ENCODE assay signal across 11 cellular contexts in the genomic region with DNA sequence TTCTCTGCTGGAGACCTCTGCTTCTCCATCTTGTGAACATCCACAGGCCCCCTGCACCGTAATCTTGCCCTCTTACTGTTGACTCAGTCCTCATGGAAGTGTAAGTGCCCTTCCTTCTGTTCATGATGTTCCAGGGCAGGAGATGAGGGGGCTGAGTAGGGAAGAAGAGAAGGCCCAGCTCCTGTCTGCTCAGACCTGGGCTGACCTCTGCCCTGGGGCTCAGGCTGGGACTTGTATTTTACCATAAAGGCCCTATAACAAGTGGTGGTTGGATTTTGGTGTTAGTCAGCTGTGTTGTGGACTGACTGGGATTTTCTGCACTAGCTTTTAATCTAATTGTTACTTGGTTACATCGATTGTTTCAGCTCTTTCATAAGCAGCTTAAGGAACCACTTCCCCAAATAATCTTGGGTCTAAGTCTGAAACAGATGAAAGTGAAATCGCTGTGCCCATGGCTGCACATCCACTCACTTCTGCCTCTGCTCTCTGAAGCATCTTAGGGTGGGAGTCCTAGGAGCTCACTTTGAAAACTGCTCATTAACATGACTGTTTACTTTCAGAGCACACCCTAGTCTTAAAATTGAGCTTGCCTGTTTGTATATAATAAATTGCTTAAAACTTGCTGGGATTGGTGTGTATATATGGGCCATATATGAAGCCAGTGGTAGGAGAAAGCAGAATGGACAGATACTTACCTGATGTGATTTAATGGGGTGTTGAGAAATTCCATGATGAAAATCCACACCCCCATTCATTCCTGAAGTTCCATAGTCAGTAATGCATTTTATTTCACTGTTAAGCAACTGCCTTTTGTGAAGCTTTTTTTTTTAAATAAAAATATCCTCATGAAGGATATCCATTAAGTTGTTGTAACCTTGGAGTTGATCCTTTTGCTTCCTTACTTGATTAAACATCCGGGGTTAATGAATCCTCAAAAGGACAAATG. TPM values are rescaled to one million over a fixed set of nuclear protein-coding genes. Genes with fewer than 3 reads are reported as not detected.
DNase-seq lines count a peak whose midpoint lies in the region; ATAC-seq, FAIRE-seq and TF ChIP-seq lines count a peak whose summit lies in the region.
"Had no signal": no experiment of that assay in that cellular context is flagged by ENCODE, and none has a peak within 500 bp of the region (broad histone marks: within the 10 kb centered on the region; RNA-seq: fewer than 3 reads in every experiment).

No MANE protein-coding gene starts in this region.

- H3K36me3 ChIP-seq in endothelial cell of umbilical vein (ENCODE audit: control insufficient read depth in 2 of 2, extremely low read depth in 1 of 2, insufficient read depth in 2 of 2, low read length in 2 of 2) = no peaks in the 10 kb centered on the region

- TF ChIP-seq CTCF in endothelial cell of umbilical vein (IDR thresholded peaks at IDR 0.05; ENCODE audit: extremely low read depth in 1 of 2, insufficient read depth in 1 of 2, low read depth in 1 of 2, low read length in 2 of 2) (no peak), HFFc6 (IDR thresholded peaks at IDR 0.05) (no peak)

- no peak for TF ChIP-seq POLR2A in endothelial cell of umbilical vein (IDR thresholded peaks at IDR 0.05; ENCODE audit: low read depth, low read length)

- no TSS peak for BruUV-seq in endothelial cell of umbilical vein (replicated peaks; lab: Mats Ljungman, UMichigan)

- H3K27ac Mint-ChIP-seq in HFFc6 = no peak overlapping the region
- H3K27ac Mint-ChIP-seq: activated naive CD4-positive, alpha-beta T cell treated with anti-CD3 and anti-CD28 coated beads, Interleukin-2, amount 50 U/mL, for 24 hours had no signal

- no peaks in the 10 kb centered on the region for H3K27me3 ChIP-seq in endothelial cell of umbilical vein (ENCODE audit: control insufficient read depth in 2 of 2, insufficient read depth in 2 of 2, low read length in 2 of 2)

- H3K9me3 Mint-ChIP-seq in HFFc6 = no peaks in the 10 kb centered on the region
- H3K9me3 Mint-ChIP-seq: activated naive CD4-positive, alpha-beta T cell treated with anti-CD3 and anti-CD28 coated beads, Interleukin-2, amount 50 U/mL, for 24 hours had no signal

- POLR2A ChIA-PET in endothelial cell of umbilical vein (lab: Charles Lee) = no interaction called here

- H3K9me3 ChIP-seq in endothelial cell of umbilical vein (replicated peaks; ENCODE audit: control insufficient read depth, insufficient read depth, low read length) = no peaks in the 10 kb centered on the region

- dilution Hi-C loops in endothelial cell of umbilical vein (cut with MboI; ENCODE audit: extremely low pct_ligation_motif_present, low sequenced_read_pairs) = no loop called here

- no peaks in the 10 kb centered on the region for H3K9me1 ChIP-seq in endothelial cell of umbilical vein (replicated peaks; ENCODE audit: control insufficient read depth, extremely low read depth, insufficient read depth, low read length)

- no peaks in the 10 kb centered on the region for H4K20me1 ChIP-seq in endothelial cell of umbilical vein (replicated peaks; ENCODE audit: control insufficient read depth, extremely low read depth, insufficient read depth, low read length)

- no peaks in the 10 kb centered on the region for H3K36me3 Mint-ChIP-seq in HFFc6 (ENCODE audit: low read depth)

- H3K4me3 Mint-ChIP-seq in HFFc6 = no peak overlapping the region
- H3K4me3 Mint-ChIP-seq: activated naive CD4-positive, alpha-beta T cell treated with anti-CD3 and anti-CD28 coated beads, Interleukin-2, amount 50 U/mL, for 24 hours had no signal

- no peak overlapping the region for H3K27ac ChIP-seq in endothelial cell of umbilical vein (ENCODE audit: insufficient read depth, low read depth, low read length)

- peak; percentile 18 for FAIRE-seq in endothelial cell of umbilical vein (lab: Jason Lieb, UNC)

- no peak overlapping the region for H3K4me2 ChIP-seq in endothelial cell of umbilical vein (ENCODE audit: insufficient read depth, low read length)

- no peak overlapping the region for H3K4me3 ChIP-seq in endothelial cell of umbilical vein (replicated peaks in 1 of 3; ENCODE audit: insufficient read depth in 1 of 3, low read depth in 1 of 3, low read length in 3 of 3)

- DNase-seq in endothelial cell of umbilical vein (ENCODE audit: low read depth, low spot score) (no peak), HFFc6 (no peak)
- DNase-seq in activated CD4-positive, alpha-beta T cell treated with anti-CD3 and anti-CD28 coated beads for 1 hour = no peak
- DNase-seq in activated effector memory CD4-positive, alpha-beta T cell treated with anti-CD3 and anti-CD28 coated beads, Interleukin-2, amount 50 U/mL, for 16 hours = no peak
- DNase-seq in stimulated activated CD4-positive, alpha-beta T cell treated with anti-CD3 and anti-CD28 coated beads, Interleukin-2, amount 100 ng/mL, for 24 hours = no peak
- DNase-seq: NCI-H226 had no signal

- H3K79me2 ChIP-seq in endothelial cell of umbilical vein (ENCODE audit: control insufficient read depth, insufficient read depth, low read length) = no peaks in the 10 kb centered on the region

- peaks cover 3% of the 10 kb centered on the region for H3K4me1 ChIP-seq in endothelial cell of umbilical vein (ENCODE audit: control insufficient read depth, extremely low read depth, insufficient read depth, low read length)

- peaks cover 6% of the 10 kb centered on the region for H3K4me1 Mint-ChIP-seq in HFFc6 (ENCODE audit: low read depth)
- H3K4me1 Mint-ChIP-seq: activated naive CD4-positive, alpha-beta T cell treated with anti-CD3 and anti-CD28 coated beads, Interleukin-2, amount 50 U/mL, for 24 hours had no signal

- H3K9ac ChIP-seq in endothelial cell of umbilical vein (replicated peaks; ENCODE audit: extremely low read depth, insufficient read depth, low read length) = no peak overlapping the region

- CTCF ChIA-PET in endothelial cell of umbilical vein (lab: Charles Lee) = interaction anchor here (1.2 kb wide), 1 partner anchor 13 kb away, joined by 3 read pairs; no protein-coding TSS in a partner anchor

- H3K27me3 Mint-ChIP-seq in HFFc6 (ENCODE audit: insufficient read depth) = no peaks in the 10 kb centered on the region; the same call in 1 of the 2 replicates
- H3K27me3 Mint-ChIP-seq: activated naive CD4-positive, alpha-beta T cell treated with anti-CD3 and anti-CD28 coated beads, Interleukin-2, amount 50 U/mL, for 24 hours had no signal

- ATAC-seq in GM18517 (IDR thresholded peaks at IDR 0.05; ENCODE audit: unreplicated experiment) = peak; percentile 91
- peak; percentile 97 for ATAC-seq in GM21723 (IDR thresholded peaks at IDR 0.05; ENCODE audit: unreplicated experiment)
- ATAC-seq in HG03432 (IDR thresholded peaks at IDR 0.05; ENCODE audit: unreplicated experiment) = peak; percentile 90

- H2AFZ ChIP-seq in endothelial cell of umbilical vein (ENCODE audit: low read depth, low read length) = no peak overlapping the region

- intact Hi-C loops in endothelial cell of umbilical vein (cut with micrococcal nuclease) = no loop called here

TF ChIP-seq in endothelial cell of umbilical vein, 7 proteins besides CTCF, POLR2A, EP300 and RAD21:
- TF ChIP-seq POLR2AphosphoS5 (IDR thresholded peaks at IDR 0.05; ENCODE audit: insufficient read depth, low read depth, low read length) (no peak), JUN (IDR thresholded peaks at IDR 0.05; ENCODE audit: borderline replicate concordance, insufficient read depth, insufficient read length, low read depth) (no peak), MYC (IDR thresholded peaks at IDR 0.05; ENCODE audit: low read depth, low read length) (no peak), FOS (IDR thresholded peaks at IDR 0.05; ENCODE audit: borderline replicate concordance, insufficient read depth, low read length) (no peak), GATA2 (IDR thresholded peaks at IDR 0.05; ENCODE audit: insufficient read depth, insufficient read length, low read depth, low read length) (no peak)
- TF ChIP-seq, protein P1, sequence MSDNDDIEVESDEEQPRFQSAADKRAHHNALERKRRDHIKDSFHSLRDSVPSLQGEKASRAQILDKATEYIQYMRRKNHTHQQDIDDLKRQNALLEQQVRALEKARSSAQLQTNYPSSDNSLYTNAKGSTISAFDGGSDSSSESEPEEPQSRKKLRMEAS (IDR thresholded peaks at IDR 0.05; ENCODE audit: insufficient read depth, insufficient read length) = no peak

RNA-seq across cellular contexts. Expression of a gene that starts 17.7 kb away (rescaled TPM):
- not detected in 2 replicates for total RNA-seq in endothelial cell of umbilical vein
- not detected in 2 replicates for polyA plus RNA-seq in endothelial cell of umbilical vein
- not detected in 2 replicates for polyA plus RNA-seq in endothelial cell of umbilical vein (2011; cell fraction: cytosol; rRNA removed)
- polyA plus RNA-seq in endothelial cell of umbilical vein (2011; cell fraction: nucleus; rRNA removed) = not detected in 2 replicates
- polyA plus RNA-seq in endothelial cell of umbilical vein (2012) = not detected in 2 replicates
- polyA minus RNA-seq in endothelial cell of umbilical vein = not detected in 2 replicates
- polyA minus RNA-seq in endothelial cell of umbilical vein (2011; cell fraction: cytosol; rRNA and poly(A)+ RNA removed) = not detected
- not detected in 2 replicates for polyA minus RNA-seq in endothelial cell of umbilical vein (2011; cell fraction: nucleus; rRNA and poly(A)+ RNA removed)
- total RNA-seq in HFFc6 (2021; fragmentation: NEBNext Ultra II Directional; extraction: Animal tissue kit (Norgen Biotek cat#: 25700)) = not detected
- total RNA-seq: pulmonary artery endothelial cell had no signal

RNA-seq across cellular contexts. Expression of a gene that starts 42.3 kb away (rescaled TPM):
- 43.5 and 45.4 TPM in 2 replicates for total RNA-seq in endothelial cell of umbilical vein
- polyA plus RNA-seq in endothelial cell of umbilical vein = 20.1 and 25.2 TPM in 2 replicates
- polyA plus RNA-seq in endothelial cell of umbilical vein (2011; cell fraction: cytosol; rRNA removed) = 24.6 and 24.7 TPM in 2 replicates
- 24.2 and 27.3 TPM in 2 replicates for polyA plus RNA-seq in endothelial cell of umbilical vein (2011; cell fraction: nucleus; rRNA removed)
- 52.5 and 55.1 TPM in 2 replicates for polyA plus RNA-seq in endothelial cell of umbilical vein (2012)
- 51.8 and 63.4 TPM in 2 replicates for polyA minus RNA-seq in endothelial cell of umbilical vein
- polyA minus RNA-seq in endothelial cell of umbilical vein (2011; cell fraction: cytosol; rRNA and poly(A)+ RNA removed) = 18.7 TPM
- polyA minus RNA-seq in endothelial cell of umbilical vein (2011; cell fraction: nucleus; rRNA and poly(A)+ RNA removed) = 37.9 and 45.1 TPM in 2 replicates
- total RNA-seq in HFFc6 (2021; fragmentation: NEBNext Ultra II Directional; extraction: Animal tissue kit (Norgen Biotek cat#: 25700)) = 10 to 100 TPM; 36.1 to 41.4 (median 40.1) TPM

RNA-seq across cellular contexts. Expression of a gene that starts 50.5 kb away (rescaled TPM):
- 51.0 and 54.8 TPM in 2 replicates for total RNA-seq in endothelial cell of umbilical vein
- polyA plus RNA-seq in endothelial cell of umbilical vein = 58.9 and 70.7 TPM in 2 replicates
- polyA plus RNA-seq in endothelial cell of umbilical vein (2011; cell fraction: cytosol; rRNA removed) = 48.3 and 57.4 TPM in 2 replicates
- 56.8 and 66.5 TPM in 2 replicates for polyA plus RNA-seq in endothelial cell of umbilical vein (2011; cell fraction: nucleus; rRNA removed)
- 66.3 and 80.4 TPM in 2 replicates for polyA plus RNA-seq in endothelial cell of umbilical vein (2012)
- 223 and 252 TPM in 2 replicates for polyA minus RNA-seq in endothelial cell of umbilical vein
- polyA minus RNA-seq in endothelial cell of umbilical vein (2011; cell fraction: cytosol; rRNA and poly(A)+ RNA removed) = 66.8 TPM
- polyA minus RNA-seq in endothelial cell of umbilical vein (2011; cell fraction: nucleus; rRNA and poly(A)+ RNA removed) = 37.4 and 79.1 TPM in 2 replicates
- 10 to 100 TPM; 60.7 to 75.5 (median 68.7) TPM for total RNA-seq in HFFc6 (2021; fragmentation: NEBNext Ultra II Directional; extraction: Animal tissue kit (Norgen Biotek cat#: 25700))
